8 cellular contexts compared by ENCODE assay signal in the genomic region with DNA sequence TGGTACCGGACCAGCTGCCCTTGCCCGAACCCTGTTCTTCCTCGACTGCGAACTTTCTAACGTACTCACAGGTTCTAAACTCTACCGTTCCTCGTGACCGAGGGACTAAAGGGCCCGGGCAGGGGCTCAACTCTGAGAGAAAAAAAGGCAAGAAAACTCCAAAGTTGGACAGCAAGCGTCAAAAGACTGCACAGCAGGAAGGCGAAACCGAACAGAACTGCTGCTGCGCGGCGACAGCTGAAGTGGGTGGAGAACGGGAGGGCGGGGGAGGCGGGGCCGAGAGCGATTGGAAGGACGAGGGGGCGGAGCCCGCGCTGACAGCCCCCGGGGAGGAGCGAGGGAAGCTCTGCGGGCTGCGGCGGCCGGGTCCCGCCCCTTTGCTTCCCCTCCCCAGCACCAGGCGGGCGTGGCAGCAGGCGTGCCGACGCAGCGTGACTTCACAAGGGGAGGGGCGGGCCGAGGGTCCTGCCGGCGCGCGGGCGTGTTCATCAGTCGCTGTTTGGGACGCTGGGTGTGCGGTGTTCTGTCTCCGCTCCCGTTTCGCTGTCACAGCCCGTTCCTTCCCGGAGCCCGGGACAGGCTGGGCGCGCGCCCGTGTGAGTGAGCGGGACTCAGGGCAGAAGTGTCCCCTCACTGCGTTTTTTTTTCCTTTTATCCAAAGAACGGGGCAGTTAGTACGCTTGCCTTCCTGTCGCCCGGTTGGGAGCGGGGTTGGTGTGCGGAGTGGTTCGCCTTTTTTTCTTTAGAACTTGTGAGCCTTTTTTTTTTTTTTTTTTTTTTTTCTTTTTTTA. TPM values are rescaled to one million over a fixed set of nuclear protein-coding genes. Genes with fewer than 3 reads are reported as not detected.
DNase-seq lines count a peak whose midpoint lies in the region; ATAC-seq and TF ChIP-seq lines count a peak whose summit lies in the region.

A gene with protein sequence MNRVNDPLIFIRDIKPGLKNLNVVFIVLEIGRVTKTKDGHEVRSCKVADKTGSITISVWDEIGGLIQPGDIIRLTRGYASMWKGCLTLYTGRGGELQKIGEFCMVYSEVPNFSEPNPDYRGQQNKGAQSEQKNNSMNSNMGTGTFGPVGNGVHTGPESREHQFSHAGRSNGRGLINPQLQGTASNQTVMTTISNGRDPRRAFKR (plus strand): TSS at position 491 of the 791 bp plus-strand sequence. CDS start 479 bp downstream, outside the sequence.

- H3K27ac ChIP-seq in C4-2B (peak within 1 kb of the TSS; percentile 80), coronary artery (peak within 1 kb of the TSS; percentile 87 to 92)

- H3K27ac Mint-ChIP-seq in activated CD4-positive, alpha-beta T cell treated with anti-CD3 and anti-CD28 coated beads, Interleukin-2, amount 10 ng/mL, durations not matched to agents 7 days and 5 days: peak within 1 kb of the TSS; percentile 100

- peaks cover 26% of the 10 kb centered on the region for H3K36me3 Mint-ChIP-seq in activated CD4-positive, alpha-beta T cell treated with anti-CD3 and anti-CD28 coated beads, Interleukin-2, amount 10 ng/mL, durations not matched to agents 7 days and 5 days (ENCODE audit: low read depth)

- peak within 1 kb of the TSS; percentile 99 for H3K4me3 Mint-ChIP-seq in activated CD4-positive, alpha-beta T cell treated with anti-CD3 and anti-CD28 coated beads, Interleukin-2, amount 10 ng/mL, durations not matched to agents 7 days and 5 days

- CTCF ChIA-PET in activated CD4-positive, alpha-beta T cell treated with anti-CD3 and anti-CD28 coated beads, Interleukin-2, amount 10 ng/mL, durations not matched to agents 7 days and 5 days (lab: Charles Lee): interaction anchor here (0.7 to 4.2 kb wide), 7 partner anchors 9 to 112 kb away, joined by 3 to 20 read pairs (median 3); no protein-coding TSS in a partner anchor

- peak within 1 kb of the TSS; percentile 84 for H3K4me3 ChIP-seq in coronary artery

- ATAC-seq in GM19372 (IDR thresholded peaks at IDR 0.05; ENCODE audit: low read depth, unreplicated experiment) (peak; percentile 66), HG03521 (IDR thresholded peaks at IDR 0.05; ENCODE audit: unreplicated experiment) (peak; percentile 72)

- peaks cover 59% of the 10 kb centered on the region for H3K4me1 Mint-ChIP-seq in activated CD4-positive, alpha-beta T cell treated with anti-CD3 and anti-CD28 coated beads, Interleukin-2, amount 10 ng/mL, durations not matched to agents 7 days and 5 days

- peaks cover 4% of the 10 kb centered on the region for H3K9me3 Mint-ChIP-seq in activated CD4-positive, alpha-beta T cell treated with anti-CD3 and anti-CD28 coated beads, Interleukin-2, amount 10 ng/mL, durations not matched to agents 7 days and 5 days

- POLR2A ChIA-PET in activated CD4-positive, alpha-beta T cell treated with anti-CD3 and anti-CD28 coated beads, Interleukin-2, amount 10 ng/mL, durations not matched to agents 7 days and 5 days (lab: Charles Lee): interaction anchor here (0.5 to 3.1 kb wide), 7 partner anchors 13 to 618 kb away, joined by 3 to 20 read pairs (median 4); no protein-coding TSS in a partner anchor

- peak; percentile 97 for DNase-seq in NCI-H748 (lab: John Stamatoyannopoulos, UW; ENCODE audit: unreplicated experiment)
- DNase-seq in activated CD4-positive, alpha-beta T cell treated with anti-CD3 and anti-CD28 coated beads, Interleukin-2, amount 10 ng/mL, durations not matched to agents 7 days and 5 days: peak; percentile 98
- peak; percentile 99 for DNase-seq in coronary artery (ENCODE audit: low spot score)
- DNase-seq in left kidney (ENCODE audit: low read depth, low spot score): peak; percentile 99
- DNase-seq in stimulated activated CD4-positive, alpha-beta T cell treated with anti-CD3 and anti-CD28 coated beads, Interleukin-1b, Interleukin-23, amount 100 ng/mL, for 48 hours: peak; percentile 99

- no peaks in the 10 kb centered on the region for H3K27me3 Mint-ChIP-seq in activated CD4-positive, alpha-beta T cell treated with anti-CD3 and anti-CD28 coated beads, Interleukin-2, amount 10 ng/mL, durations not matched to agents 7 days and 5 days

- TF ChIP-seq CTCF in C4-2B (conservative IDR thresholded peaks at IDR 0.05) (no peak), coronary artery (IDR thresholded peaks at IDR 0.05) (no peak)

RNA-seq across cellular contexts. Expression of the gene that starts here (rescaled TPM):
- 10 to 100 TPM; 47.1 to 48.0 TPM for total RNA-seq in activated CD4-positive, alpha-beta T cell treated with anti-CD3 and anti-CD28 coated beads, Interleukin-2, amount 10 ng/mL, durations not matched to agents 7 days and 5 days

Comparison
In these comparisons a context has a peak if more than half of its experiments do, and no peak if none do; other contexts are left out.
1. Peak in every context shown above with its lines: DNase-seq, ATAC-seq, H3K4me3 ChIP-seq and H3K27ac ChIP-seq.